Comparison of ENCODE assay signal across 1 cellular context in the genomic region with DNA sequence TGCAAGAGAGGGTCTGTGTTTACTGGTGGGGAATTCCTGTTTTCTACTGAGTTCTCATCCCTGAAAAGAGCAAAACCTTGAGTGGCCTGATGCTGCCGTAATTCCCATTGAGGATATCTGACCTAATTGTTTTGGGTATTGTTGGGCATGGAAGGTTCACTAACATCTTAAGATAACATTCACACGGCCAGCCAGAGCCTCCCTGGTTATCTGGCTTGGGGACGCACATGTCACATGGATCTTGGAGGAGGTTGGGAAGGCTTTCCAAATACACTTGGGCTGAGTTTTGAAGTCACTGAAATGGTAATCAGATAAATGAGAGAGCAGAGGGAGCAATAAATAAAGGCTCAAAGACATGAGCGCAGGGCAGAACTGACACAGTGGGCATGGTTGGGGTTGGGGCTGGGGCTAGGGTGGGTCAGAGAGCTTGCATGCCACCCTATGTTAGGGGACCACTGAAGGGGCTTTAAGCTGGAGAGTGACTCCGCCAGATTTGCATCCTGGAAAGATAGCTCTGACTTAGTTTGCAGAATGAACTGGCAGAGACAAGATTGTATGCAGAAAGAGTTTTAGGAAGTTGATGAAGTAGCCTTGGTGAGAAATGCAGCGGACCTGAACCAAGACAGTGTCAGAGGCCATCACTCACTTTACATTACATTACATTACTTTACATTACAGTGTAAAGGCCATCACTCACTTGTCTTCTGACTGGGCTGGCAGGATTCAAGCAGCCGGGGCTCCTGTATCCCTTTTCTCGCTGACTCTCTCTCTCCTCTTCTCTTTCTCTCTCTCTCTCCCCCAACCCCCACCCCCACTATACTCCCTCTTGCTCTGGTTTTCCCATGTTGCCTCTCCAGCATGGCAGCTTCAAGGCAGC.
TF ChIP-seq lines count a peak whose summit lies in the region.

No MANE protein-coding gene starts in this region.

TF ChIP-seq in GM23338, 12 proteins besides CTCF, POLR2A, EP300 and RAD21 (continued from another document):
- TF ChIP-seq, protein P1, sequence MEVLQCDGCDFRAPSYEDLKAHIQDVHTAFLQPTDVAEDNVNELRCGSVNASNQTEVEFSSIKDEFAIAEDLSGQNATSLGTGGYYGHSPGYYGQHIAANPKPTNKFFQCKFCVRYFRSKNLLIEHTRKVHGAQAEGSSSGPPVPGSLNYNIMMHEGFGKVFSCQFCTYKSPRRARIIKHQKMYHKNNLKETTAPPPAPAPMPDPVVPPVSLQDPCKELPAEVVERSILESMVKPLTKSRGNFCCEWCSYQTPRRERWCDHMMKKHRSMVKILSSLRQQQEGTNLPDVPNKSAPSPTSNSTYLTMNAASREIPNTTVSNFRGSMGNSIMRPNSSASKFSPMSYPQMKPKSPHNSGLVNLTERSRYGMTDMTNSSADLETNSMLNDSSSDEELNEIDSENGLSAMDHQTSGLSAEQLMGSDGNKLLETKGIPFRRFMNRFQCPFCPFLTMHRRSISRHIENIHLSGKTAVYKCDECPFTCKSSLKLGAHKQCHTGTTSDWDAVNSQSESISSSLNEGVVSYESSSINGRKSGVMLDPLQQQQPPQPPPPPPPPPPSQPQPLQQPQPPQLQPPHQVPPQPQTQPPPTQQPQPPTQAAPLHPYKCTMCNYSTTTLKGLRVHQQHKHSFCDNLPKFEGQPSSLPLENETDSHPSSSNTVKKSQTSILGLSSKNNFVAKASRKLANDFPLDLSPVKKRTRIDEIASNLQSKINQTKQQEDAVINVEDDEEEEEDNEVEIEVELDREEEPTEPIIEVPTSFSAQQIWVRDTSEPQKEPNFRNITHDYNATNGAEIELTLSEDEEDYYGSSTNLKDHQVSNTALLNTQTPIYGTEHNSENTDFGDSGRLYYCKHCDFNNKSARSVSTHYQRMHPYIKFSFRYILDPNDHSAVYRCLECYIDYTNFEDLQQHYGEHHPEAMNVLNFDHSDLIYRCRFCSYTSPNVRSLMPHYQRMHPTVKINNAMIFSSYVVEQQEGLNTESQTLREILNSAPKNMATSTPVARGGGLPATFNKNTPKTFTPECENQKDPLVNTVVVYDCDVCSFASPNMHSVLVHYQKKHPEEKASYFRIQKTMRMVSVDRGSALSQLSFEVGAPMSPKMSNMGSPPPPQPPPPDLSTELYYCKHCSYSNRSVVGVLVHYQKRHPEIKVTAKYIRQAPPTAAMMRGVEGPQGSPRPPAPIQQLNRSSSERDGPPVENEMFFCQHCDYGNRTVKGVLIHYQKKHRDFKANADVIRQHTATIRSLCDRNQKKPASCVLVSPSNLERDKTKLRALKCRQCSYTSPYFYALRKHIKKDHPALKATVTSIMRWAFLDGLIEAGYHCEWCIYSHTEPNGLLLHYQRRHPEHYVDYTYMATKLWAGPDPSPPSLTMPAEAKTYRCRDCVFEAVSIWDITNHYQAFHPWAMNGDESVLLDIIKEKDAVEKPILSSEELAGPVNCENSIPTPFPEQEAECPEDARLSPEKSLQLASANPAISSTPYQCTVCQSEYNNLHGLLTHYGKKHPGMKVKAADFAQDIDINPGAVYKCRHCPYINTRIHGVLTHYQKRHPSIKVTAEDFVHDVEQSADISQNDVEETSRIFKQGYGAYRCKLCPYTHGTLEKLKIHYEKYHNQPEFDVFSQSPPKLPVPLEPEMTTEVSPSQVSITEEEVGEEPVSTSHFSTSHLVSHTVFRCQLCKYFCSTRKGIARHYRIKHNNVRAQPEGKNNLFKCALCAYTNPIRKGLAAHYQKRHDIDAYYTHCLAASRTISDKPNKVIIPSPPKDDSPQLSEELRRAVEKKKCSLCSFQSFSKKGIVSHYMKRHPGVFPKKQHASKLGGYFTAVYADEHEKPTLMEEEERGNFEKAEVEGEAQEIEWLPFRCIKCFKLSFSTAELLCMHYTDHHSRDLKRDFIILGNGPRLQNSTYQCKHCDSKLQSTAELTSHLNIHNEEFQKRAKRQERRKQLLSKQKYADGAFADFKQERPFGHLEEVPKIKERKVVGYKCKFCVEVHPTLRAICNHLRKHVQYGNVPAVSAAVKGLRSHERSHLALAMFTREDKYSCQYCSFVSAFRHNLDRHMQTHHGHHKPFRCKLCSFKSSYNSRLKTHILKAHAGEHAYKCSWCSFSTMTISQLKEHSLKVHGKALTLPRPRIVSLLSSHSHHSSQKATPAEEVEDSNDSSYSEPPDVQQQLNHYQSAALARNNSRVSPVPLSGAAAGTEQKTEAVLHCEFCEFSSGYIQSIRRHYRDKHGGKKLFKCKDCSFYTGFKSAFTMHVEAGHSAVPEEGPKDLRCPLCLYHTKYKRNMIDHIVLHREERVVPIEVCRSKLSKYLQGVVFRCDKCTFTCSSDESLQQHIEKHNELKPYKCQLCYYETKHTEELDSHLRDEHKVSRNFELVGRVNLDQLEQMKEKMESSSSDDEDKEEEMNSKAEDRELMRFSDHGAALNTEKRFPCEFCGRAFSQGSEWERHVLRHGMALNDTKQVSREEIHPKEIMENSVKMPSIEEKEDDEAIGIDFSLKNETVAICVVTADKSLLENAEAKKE (CRISPR knock-in tag; IDR thresholded peaks at IDR 0.05) = peak; percentile 82
- TF ChIP-seq NANOG (IDR thresholded peaks at IDR 0.05; ENCODE audit: borderline replicate concordance) (peak; percentile 63; the same call in 1 of the 2 replicates), CREB1 (CRISPR knock-in tag; IDR thresholded peaks at IDR 0.05; ENCODE audit: low read depth) (peak; percentile 42; the same call in 1 of the 2 replicates)
TF ChIP-seq in GM23338: peak in this region for 3.
